In the genomic region with DNA sequence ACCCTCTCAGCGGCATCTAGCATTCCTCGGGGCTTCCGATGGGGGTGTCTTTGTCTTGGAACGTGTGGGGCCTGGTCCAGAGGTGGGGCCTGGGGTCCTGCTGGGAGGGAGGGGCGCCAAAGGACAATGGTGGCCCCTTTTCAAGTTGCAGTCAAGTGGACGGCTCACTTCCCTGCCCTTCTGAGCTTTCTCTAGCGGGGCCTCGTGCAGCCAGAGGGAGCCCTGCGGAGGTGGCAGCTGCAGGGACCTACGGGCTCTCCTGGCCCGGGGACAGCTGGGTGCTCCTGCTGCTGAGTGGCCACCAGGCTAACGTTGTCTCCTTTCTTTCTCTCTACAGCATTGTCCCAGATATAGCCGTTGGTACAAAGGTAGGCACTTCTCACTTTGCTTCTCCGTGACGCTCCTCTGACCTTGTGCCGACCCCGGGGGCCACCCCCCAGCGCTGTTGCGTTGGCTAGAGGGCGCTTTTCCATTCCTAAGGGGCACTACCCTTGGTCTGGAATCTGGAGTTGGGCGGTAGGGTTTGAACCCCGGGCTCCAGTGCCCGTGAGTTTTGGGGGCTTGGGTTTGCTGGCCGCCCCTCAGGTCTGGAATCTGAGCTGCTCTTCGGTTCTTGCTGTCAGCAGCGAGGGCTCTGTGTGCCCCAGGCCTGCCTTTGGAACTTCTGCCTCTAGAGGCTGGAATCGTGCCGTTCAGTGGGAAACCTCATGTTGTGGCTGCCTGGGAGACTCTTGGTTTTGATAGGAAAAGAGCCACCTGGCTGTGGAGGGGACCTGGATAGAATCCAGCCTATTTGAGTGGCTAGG, we compare ENCODE assay signal across 1 cellular context.
TF ChIP-seq lines count a peak whose summit lies in the region.

No MANE protein-coding gene starts in this region.

TF ChIP-seq in endothelial cell of umbilical vein, 7 proteins besides CTCF, POLR2A, EP300 and RAD21:
- TF ChIP-seq POLR2AphosphoS5 (IDR thresholded peaks at IDR 0.05; ENCODE audit: insufficient read depth, low read depth, low read length): peak; percentile 2
- no peak for TF ChIP-seq JUN (IDR thresholded peaks at IDR 0.05; ENCODE audit: borderline replicate concordance, insufficient read depth, insufficient read length, low read depth)
